ENCODE assay signal across 8 cellular contexts in genomic region chr7:33459340-33459751, GRCh38.
DNase-seq lines count a peak whose midpoint lies in the region; ATAC-seq and TF ChIP-seq lines count a peak whose summit lies in the region.

No MANE protein-coding gene starts in this region.

- peak; percentile 76 for DNase-seq in DMS53 (lab: John Stamatoyannopoulos, UW)
- no peak for DNase-seq in RWPE2 (ENCODE audit: low spot score)
- DNase-seq in foreskin melanocyte = peak; percentile 56
- DNase-seq in sciatic nerve (ENCODE audit: low spot score) = no peak
- DNase-seq in activated CD4-positive, alpha-beta T cell treated with anti-CD3 and anti-CD28 coated beads for 48 hours = no peak
- DNase-seq in NCI-H1930 (lab: John Stamatoyannopoulos, UW) = no peak

- no peak overlapping the region for H3K4me3 ChIP-seq in RWPE2 (ENCODE audit: severe bottlenecking)

- H3K4me1 ChIP-seq in RWPE2 (ENCODE audit: insufficient read depth, poor library complexity, severe bottlenecking) = no peaks in the 10 kb centered on the region

- H3K27ac ChIP-seq in RWPE2 (ENCODE audit: poor library complexity, severe bottlenecking) = no peak overlapping the region

- TF ChIP-seq CTCF in RWPE2 (IDR thresholded peaks at IDR 0.05; ENCODE audit: poor library complexity, severe bottlenecking) = peak; percentile 66

- intact Hi-C loops in sciatic nerve (cut with DNase I) = no loop called here

- no peaks in the 10 kb centered on the region for H3K9me3 ChIP-seq in RWPE2 (ENCODE audit: severe bottlenecking)

- H3K27me3 ChIP-seq in RWPE2 (ENCODE audit: insufficient read depth, poor library complexity, severe bottlenecking) = no peaks in the 10 kb centered on the region

- no peaks in the 10 kb centered on the region for H3K36me3 ChIP-seq in RWPE2 (ENCODE audit: low read depth)

- ATAC-seq in HG03432 (IDR thresholded peaks at IDR 0.05; ENCODE audit: unreplicated experiment) (peak; percentile 75), RWPE2 (ENCODE audit: low read depth) (peak; percentile 94), sciatic nerve (peak; percentile 79), GM18520 (IDR thresholded peaks at IDR 0.05; ENCODE audit: unreplicated experiment) (no peak)

Comparison
In these comparisons a context has a peak if more than half of its experiments do, and no peak if none do; other contexts are left out.
1. DNase-seq: peak in DMS53 (single experiment) and foreskin melanocyte (single experiment); none in RWPE2 (single experiment), sciatic nerve (single experiment), activated CD4-positive, alpha-beta T cell treated with anti-CD3 and anti-CD28 coated beads for 48 hours (single experiment) and NCI-H1930 (0 of 2).